In genomic region chr9:20477940-20478620, GRCh38 we compare ENCODE assay signal across 13 cellular contexts.
DNase-seq lines count a peak whose midpoint lies in the region; ATAC-seq and TF ChIP-seq lines count a peak whose summit lies in the region.
"Had no signal": no experiment of that assay in that cellular context is flagged by ENCODE, and none has a peak within 500 bp of the region (broad histone marks: within the 10 kb centered on the region; RNA-seq: fewer than 3 reads in every experiment).

No MANE protein-coding gene starts in this region.

- peak overlapping the region; percentile 27 for H3K27ac Mint-ChIP-seq in Caco-2 (ENCODE audit: unreplicated experiment)
- H3K27ac Mint-ChIP-seq: CD4-positive, alpha-beta T cell; dendritic cell treated with granulocyte-macrophage colony-stimulating factor and Interleukin-4, amounts not matched to agents 40 ng/mL and 50 ng/mL, for 4 days; memory B cell had no signal

- H3K9me3 Mint-ChIP-seq in Caco-2 (ENCODE audit: unreplicated experiment), result no peaks in the 10 kb centered on the region
- H3K9me3 Mint-ChIP-seq: CD4-positive, alpha-beta T cell; dendritic cell treated with granulocyte-macrophage colony-stimulating factor and Interleukin-4, amounts not matched to agents 40 ng/mL and 50 ng/mL, for 4 days; memory B cell had no signal

- TF ChIP-seq POLR2A in GM18505 (IDR thresholded peaks at IDR 0.05; ENCODE audit: borderline replicate concordance, extremely low read depth, insufficient read depth, insufficient read length), result no peak

- H3K9me3 ChIP-seq in Caco-2 (no peaks in the 10 kb centered on the region), A673 (ENCODE audit: low read depth, low read length, poor library complexity, severe bottlenecking) (no peaks in the 10 kb centered on the region)
- H3K9me3 ChIP-seq: upper lobe of left lung had no signal

- CTCF ChIA-PET in Caco-2 (lab: Charles Lee) (interaction anchor here (1.2 kb wide), 1 partner anchor 121 kb away, joined by 3 read pairs; no protein-coding TSS in a partner anchor), A673 (lab: Charles Lee) (no interaction called here)

- H3K27ac ChIP-seq in A673 (ENCODE audit: low read depth, low read length, poor library complexity, severe bottlenecking), result no peak overlapping the region
- H3K27ac ChIP-seq: upper lobe of left lung had no signal

- H3K4me3 Mint-ChIP-seq in Caco-2 (ENCODE audit: unreplicated experiment), result no peak overlapping the region
- H3K4me3 Mint-ChIP-seq: CD4-positive, alpha-beta T cell; dendritic cell treated with granulocyte-macrophage colony-stimulating factor and Interleukin-4, amounts not matched to agents 40 ng/mL and 50 ng/mL, for 4 days; memory B cell had no signal

- no peaks in the 10 kb centered on the region for H3K27me3 Mint-ChIP-seq in Caco-2 (ENCODE audit: insufficient read depth, unreplicated experiment)
- H3K27me3 Mint-ChIP-seq: CD4-positive, alpha-beta T cell; dendritic cell treated with granulocyte-macrophage colony-stimulating factor and Interleukin-4, amounts not matched to agents 40 ng/mL and 50 ng/mL, for 4 days; memory B cell had no signal

- H3K4me3 ChIP-seq in Caco-2 (ENCODE audit: low read depth, low read length), result no peak overlapping the region
- no peak overlapping the region for H3K4me3 ChIP-seq in fibroblast of the aortic adventitia (ENCODE audit: low read depth, low read length)
- no peak overlapping the region for H3K4me3 ChIP-seq in A673 (ENCODE audit: low read depth, low read length, poor library complexity, severe bottlenecking)
- H3K4me3 ChIP-seq: upper lobe of left lung had no signal

- POLR2A ChIA-PET in Caco-2 (lab: Charles Lee) (no interaction called here), A673 (lab: Charles Lee; ENCODE audit: low non-redundant PET) (no interaction called here)

- no peaks in the 10 kb centered on the region for H3K4me1 Mint-ChIP-seq in Caco-2 (ENCODE audit: low read depth, unreplicated experiment)
- H3K4me1 Mint-ChIP-seq: memory B cell had no signal

- ATAC-seq in GM18867 (IDR thresholded peaks at IDR 0.05; ENCODE audit: unreplicated experiment), result peak; percentile 60
- no peak for ATAC-seq in GM18505 (IDR thresholded peaks at IDR 0.05; ENCODE audit: unreplicated experiment)

- H3K27me3 ChIP-seq in Caco-2 (replicated peaks; ENCODE audit: control insufficient read depth, insufficient read depth, low read length) (no peaks in the 10 kb centered on the region), A673 (replicated peaks; ENCODE audit: insufficient read depth, low read depth, low read length, poor library complexity) (no peaks in the 10 kb centered on the region)
- H3K27me3 ChIP-seq: upper lobe of left lung had no signal

- H3K36me3 ChIP-seq in Caco-2 (ENCODE audit: control insufficient read depth, insufficient read depth, low read length) (no peaks in the 10 kb centered on the region; the same call in 1 of the 2 replicates), A673 (ENCODE audit: insufficient read depth, low read length, poor library complexity, severe bottlenecking) (no peaks in the 10 kb centered on the region)
- H3K36me3 ChIP-seq: upper lobe of left lung had no signal

- DNase-seq in Caco-2, result no peak
- peak; percentile 26 for DNase-seq in RPMI7951 (ENCODE audit: low read depth)
- DNase-seq in fibroblast of the aortic adventitia (ENCODE audit: low read depth), result peak; percentile 60
- DNase-seq in A673 (ENCODE audit: low spot score), result no peak
- DNase-seq in NCI-H82 treated with DMSO at 0.1 percent for 48 hours (lab: John Stamatoyannopoulos, UW; ENCODE audit: unreplicated experiment), result no peak
- no peak for DNase-seq in T1000 (lab: John Stamatoyannopoulos, UW)
- DNase-seq: CD4-positive, alpha-beta T cell; NCI-H1694; upper lobe of left lung had no signal

- intact Hi-C loops in Caco-2 (cut with micrococcal nuclease; ENCODE audit: unreplicated experiment) (loop anchor here (2.0 kb wide), 2 partner anchors 121 to 145 kb away; partner anchors contain the start of gene MLLT3), A673 (cut with micrococcal nuclease; ENCODE audit: unreplicated experiment) (no loop called here)

- TF ChIP-seq CTCF in Caco-2 (IDR thresholded peaks at IDR 0.05; ENCODE audit: insufficient read depth in 1 of 2, low read depth in 1 of 2, low read length in 1 of 2, severe bottlenecking in 1 of 2, unreplicated experiment in 1 of 2) (no peak), fibroblast of the aortic adventitia (IDR thresholded peaks at IDR 0.05; ENCODE audit: insufficient read depth, low read length) (no peak), A673 (conservative IDR thresholded peaks at IDR 0.05; ENCODE audit: low read depth, low read length) (no peak)

- no peaks in the 10 kb centered on the region for H3K36me3 Mint-ChIP-seq in Caco-2 (ENCODE audit: insufficient read depth, unreplicated experiment)
- H3K36me3 Mint-ChIP-seq: memory B cell had no signal

- BruUV-seq in Caco-2 (replicated peaks; lab: Mats Ljungman, UMichigan), result no TSS peak
- no TSS peak for BruUV-seq in A673 (replicated peaks; lab: Mats Ljungman, UMichigan)

- peaks cover 36% of the 10 kb centered on the region for H3K4me1 ChIP-seq in Caco-2
- peaks cover 21% of the 10 kb centered on the region for H3K4me1 ChIP-seq in A673 (ENCODE audit: insufficient read depth, low read length, poor library complexity, severe bottlenecking)

Comparison
In these comparisons a context has a peak if more than half of its experiments do, and no peak if none do; other contexts are left out.
1. DNase-seq: peak in RPMI7951 (single experiment) and fibroblast of the aortic adventitia (single experiment); none in Caco-2 (0 of 2), A673 (single experiment), NCI-H82 treated with DMSO at 0.1 percent for 48 hours (single experiment) and T1000 (single experiment).